ENCODE assay signal across 18 cellular contexts in the genomic region with DNA sequence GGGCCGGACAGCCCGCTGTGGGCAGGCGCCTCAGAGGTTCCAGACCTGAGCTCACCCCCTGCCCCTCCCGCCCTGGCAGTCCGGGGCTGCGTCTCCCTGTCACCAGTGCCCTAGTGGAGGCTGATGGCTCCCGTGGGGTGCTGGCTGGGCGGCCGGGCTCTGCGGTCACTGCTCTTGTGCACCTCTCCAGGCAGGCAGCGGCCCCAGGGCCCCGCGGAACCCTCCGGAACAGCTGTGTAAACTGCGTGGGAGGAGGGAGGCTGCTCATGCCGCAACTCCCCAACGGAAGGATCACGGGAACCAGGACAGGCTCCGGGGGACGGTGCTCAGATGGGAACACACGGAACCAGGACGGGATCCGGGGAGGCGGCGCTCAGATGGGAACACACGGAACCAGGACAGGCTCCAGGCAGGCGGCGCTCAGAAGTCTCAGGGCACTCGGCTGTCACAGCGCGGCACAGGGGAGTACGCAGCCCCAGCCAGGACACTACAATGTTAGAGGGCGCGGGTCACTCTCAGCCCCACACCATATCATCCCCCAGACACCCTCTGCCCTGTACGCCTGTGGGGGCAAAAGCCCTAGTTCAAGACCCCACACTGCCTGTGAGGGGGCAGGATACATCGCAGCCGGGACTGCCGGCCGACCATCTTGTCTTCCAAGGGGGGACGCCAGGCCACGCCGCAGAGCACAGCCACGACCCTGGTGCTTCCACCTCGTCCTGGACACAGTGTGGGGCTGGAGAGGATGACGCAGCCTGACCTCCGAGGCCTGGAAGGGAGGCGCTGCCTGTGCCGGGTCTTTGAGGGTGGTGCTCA.
A peak's percentile ranks its signal among the peaks of the same experiment; 100 is the strongest.
DNase-seq lines count a peak whose midpoint lies in the region; ATAC-seq and TF ChIP-seq lines count a peak whose summit lies in the region.
"Had no signal": no experiment of that assay in that cellular context is flagged by ENCODE, and none has a peak within 500 bp of the region (broad histone marks: within the 10 kb centered on the region; RNA-seq: fewer than 3 reads in every experiment).

No MANE protein-coding gene starts in this region.

- no peaks in the 10 kb centered on the region for H3K9me3 ChIP-seq in SJCRH30 (replicated peaks)
- no peaks in the 10 kb centered on the region for H3K9me3 ChIP-seq in right cardiac atrium (ENCODE audit: control insufficient read depth, low read length)

- 92% methylated on average over 48 of the region's 48 CpGs for WGBS in right cardiac atrium

- DNase-seq in DMS53 (lab: John Stamatoyannopoulos, UW) (peak; percentile 34), DMS53 treated with DMSO at 0.1 percent for 48 hours (lab: John Stamatoyannopoulos, UW; ENCODE audit: unreplicated experiment) (no peak), SJCRH30 (peak; percentile 87), right cardiac atrium (peak; percentile 10 to 50 (median 47)), sciatic nerve (ENCODE audit: low spot score) (no peak), GM20000 (ENCODE audit: low spot score) (no peak), cerebellum (ENCODE audit: low spot score) (no peak)
- DNase-seq: AML-193, H7, HFFc6, Kasumi-1, MM.1S, NCI-H1092, NCI-H1436 treated with DMSO at 0.1 percent for 48 hours, NCI-H2029, NCI-H526 had no signal

- intact Hi-C loops in right cardiac atrium (cut with DNase I) (no loop called here), sciatic nerve (cut with DNase I) (no loop called here)

- no peaks in the 10 kb centered on the region for H3K27me3 ChIP-seq in SJCRH30
- no peaks in the 10 kb centered on the region for H3K27me3 ChIP-seq in right cardiac atrium (ENCODE audit: control insufficient read depth, insufficient read depth)

- H3K36me3 ChIP-seq in SJCRH30: no peaks in the 10 kb centered on the region

- H3K4me3 ChIP-seq in SJCRH30 (no peak overlapping the region), right cardiac atrium (ENCODE audit: low read length) (no peak overlapping the region)

- no peak for TF ChIP-seq CTCF in GM20000 (IDR thresholded peaks at IDR 0.05; ENCODE audit: extremely low read depth, missing control alignments)

- H3K4me1 ChIP-seq in SJCRH30: peaks cover 18% of the 10 kb centered on the region
- no peaks in the 10 kb centered on the region for H3K4me1 ChIP-seq in right cardiac atrium (ENCODE audit: control insufficient read depth, insufficient read depth, low read length)

- peak overlapping the region; percentile 19; the same call in 1 of the 2 replicates for H3K27ac ChIP-seq in SJCRH30
- no peak overlapping the region for H3K27ac ChIP-seq in right cardiac atrium (ENCODE audit: low read length)
- H3K27ac ChIP-seq: 22Rv1 had no signal

- ATAC-seq in right cardiac atrium (no peak), sciatic nerve (peak; percentile 66), HG03097 (IDR thresholded peaks at IDR 0.05; ENCODE audit: low FRiP score, unreplicated experiment) (no peak)

Comparison
In these comparisons a context has a peak if more than half of its experiments do, and no peak if none do; other contexts are left out.
1. DNase-seq: peak in DMS53 (single experiment), SJCRH30 (2 of 2) and right cardiac atrium (3 of 3); none in DMS53 treated with DMSO at 0.1 percent for 48 hours (single experiment), sciatic nerve (single experiment), GM20000 (single experiment) and cerebellum (single experiment).